In genomic region chr12:92257261-92257660, GRCh38 we compare ENCODE assay signal across 26 cellular contexts.
"Had no signal": no experiment of that assay in that cellular context is flagged by ENCODE, and none has a peak within 500 bp of the region (broad histone marks: within the 10 kb centered on the region; RNA-seq: fewer than 3 reads in every experiment).

No MANE protein-coding gene starts in this region.

- DNase-seq: activated CD4-positive, alpha-beta memory T cell treated with anti-CD3 and anti-CD28 coated beads for 36 hours; activated CD4-positive, alpha-beta T cell treated with anti-CD3 and anti-CD28 coated beads for 36 hours; activated CD4-positive, alpha-beta T cell treated with anti-CD3 and anti-CD28 coated beads, Interleukin-2, amount 50 U/mL, for 1 hour; activated CD8-positive, alpha-beta memory T cell treated with anti-CD3 and anti-CD28 coated beads, Interleukin-2, amount 50 U/mL, for 4 hours; activated effector memory CD4-positive, alpha-beta T cell treated with Interleukin-2 at 50 U/mL for 16 hours; activated naive CD4-positive, alpha-beta T cell treated with anti-CD3 and anti-CD28 coated beads, Interleukin-2, amount 10 ng/mL, durations not matched to agents 7 days and 5 days; activated naive CD8-positive, alpha-beta T cell treated with anti-CD3 and anti-CD28 coated beads for 36 hours; activated T-cell treated with anti-CD3 and anti-CD28 coated beads for 4 hours; activated T-cell treated with anti-CD3 and anti-CD28 coated beads, Interleukin-2, amount 50 U/mL, for 4 hours; amniotic stem cell; aorta; brain microvascular endothelial cell; MG63; NCI-H1048; NCI-H1436 treated with DMSO at 0.1 percent for 48 hours; NCI-H1694 treated with DMSO at 0.1 percent for 48 hours; NCI-H2029; NCI-H345; NCI-H524 treated with DMSO at 0.1 percent for 48 hours; Peyer's patch; RPMI8226; SHP77 treated with DMSO at 0.1 percent for 48 hours; SK-N-SH had no signal

- H3K27ac ChIP-seq: brain microvascular endothelial cell, cardiac muscle cell, KMS-11, Peyer's patch, SJSA1 had no signal

- H3K36me3 ChIP-seq: brain microvascular endothelial cell, cardiac muscle cell, MG63, Peyer's patch, SJSA1 had no signal

- H3K9ac ChIP-seq: KMS-11, SK-N-SH had no signal

- H3K9me2 ChIP-seq: SK-N-SH had no signal

- H3K9me3 ChIP-seq: MG63, Peyer's patch, SJSA1, SK-N-SH had no signal

- H3K4me2 ChIP-seq: KMS-11, SK-N-SH had no signal

- H3K27me3 ChIP-seq: brain microvascular endothelial cell, cardiac muscle cell, MG63, Peyer's patch, SJSA1 had no signal

- H3K4me1 ChIP-seq: Peyer's patch had no signal

- ATAC-seq: activated CD4-positive, alpha-beta T cell treated with anti-CD3 and anti-CD28 coated beads for 36 hours; activated T-cell treated with anti-CD3 and anti-CD28 coated beads, Interleukin-2, amount 50 U/mL, for 4 hours had no signal

- H3K4me3 ChIP-seq: cardiac muscle cell, MG63, Peyer's patch, SJSA1 had no signal
